ENCODE assay signal across 9 cellular contexts in the genomic region with DNA sequence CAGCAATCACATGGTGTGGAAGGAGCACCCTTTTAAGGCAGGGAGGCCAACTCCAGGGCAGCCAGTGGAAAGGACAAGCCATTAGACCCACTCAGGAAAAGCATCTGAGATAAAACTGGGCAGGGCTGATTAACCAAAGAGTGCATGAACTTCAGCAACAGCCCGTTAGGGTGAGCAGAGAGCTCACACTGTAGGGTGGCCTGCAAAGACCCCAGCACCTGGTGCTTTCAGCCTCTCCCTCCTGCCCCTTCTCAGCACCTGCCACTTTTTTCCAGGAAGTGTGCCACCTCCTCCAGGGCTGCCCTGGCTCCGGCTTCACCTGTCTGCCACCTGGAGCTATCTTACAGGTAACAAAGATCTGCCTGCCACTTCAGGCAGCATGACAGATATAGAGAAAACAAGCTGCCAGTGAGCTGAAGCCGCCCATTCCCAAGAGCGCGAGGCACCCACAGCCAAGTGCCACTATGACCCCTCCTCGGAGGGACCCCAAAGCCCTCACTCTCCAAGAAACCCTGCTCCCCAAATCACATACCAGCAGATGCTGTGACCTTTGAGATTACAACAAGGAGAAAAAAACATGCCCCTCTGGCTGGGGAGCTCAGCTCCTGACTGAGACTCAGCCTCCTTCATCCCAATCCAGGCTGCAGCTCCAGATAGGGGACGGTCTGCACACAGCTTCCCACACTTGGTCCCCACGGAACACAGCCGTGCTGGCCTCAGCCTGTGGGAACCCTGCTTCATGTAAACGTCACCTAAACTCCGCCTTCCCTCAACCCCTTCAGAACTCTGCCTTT.
DNase-seq lines count a peak whose midpoint lies in the region; ATAC-seq lines count a peak whose summit lies in the region.
"Had no signal": no experiment of that assay in that cellular context is flagged by ENCODE, and none has a peak within 500 bp of the region (broad histone marks: within the 10 kb centered on the region; RNA-seq: fewer than 3 reads in every experiment).

No MANE protein-coding gene starts in this region.

- H3K27ac ChIP-seq in temporal lobe (ENCODE audit: low read depth, low read length) = peak overlapping the region; percentile 73

- H3K9me3 Mint-ChIP-seq in dendritic cell treated with granulocyte-macrophage colony-stimulating factor and Interleukin-4, amounts not matched to agents 40 ng/mL and 50 ng/mL, for 4 days = no peaks in the 10 kb centered on the region

- DNase-seq in NCI-H748 (lab: John Stamatoyannopoulos, UW; ENCODE audit: unreplicated experiment) (peak; percentile 35), NCI-H748 treated with DMSO at 0.1 percent for 48 hours (lab: John Stamatoyannopoulos, UW) (no peak), NAMALWA (ENCODE audit: low spot score) (peak; percentile 35), cerebellum (ENCODE audit: low spot score) (no peak)
- DNase-seq in stimulated activated CD4-positive, alpha-beta T cell treated with anti-CD3 and anti-CD28 coated beads, Interleukin-2, amount 100 ng/mL, for 24 hours = no peak
- DNase-seq: NCI-H1694 treated with DMSO at 0.1 percent for 48 hours had no signal

- intact Hi-C loops in dendritic cell treated with granulocyte-macrophage colony-stimulating factor and Interleukin-4, amounts not matched to agents 40 ng/mL and 50 ng/mL, for 4 days (cut with micrococcal nuclease) = loop anchor here (10.0 kb wide), 3 partner anchors 115 to 1675 kb away; no protein-coding TSS in a partner anchor

- H3K27ac Mint-ChIP-seq in dendritic cell treated with granulocyte-macrophage colony-stimulating factor and Interleukin-4, amounts not matched to agents 40 ng/mL and 50 ng/mL, for 4 days = peak overlapping the region; percentile 95

- ATAC-seq in HG02970 (IDR thresholded peaks at IDR 0.05; ENCODE audit: low FRiP score, unreplicated experiment) = no peak

- H3K27me3 Mint-ChIP-seq in dendritic cell treated with granulocyte-macrophage colony-stimulating factor and Interleukin-4, amounts not matched to agents 40 ng/mL and 50 ng/mL, for 4 days = no peaks in the 10 kb centered on the region

- H3K4me1 Mint-ChIP-seq in dendritic cell treated with granulocyte-macrophage colony-stimulating factor and Interleukin-4, amounts not matched to agents 40 ng/mL and 50 ng/mL, for 4 days (ENCODE audit: low read depth) = peaks cover 95% of the 10 kb centered on the region

- peak overlapping the region; percentile 23 for H3K4me3 Mint-ChIP-seq in dendritic cell treated with granulocyte-macrophage colony-stimulating factor and Interleukin-4, amounts not matched to agents 40 ng/mL and 50 ng/mL, for 4 days

- peaks cover 86% of the 10 kb centered on the region for H3K36me3 Mint-ChIP-seq in dendritic cell treated with granulocyte-macrophage colony-stimulating factor and Interleukin-4, amounts not matched to agents 40 ng/mL and 50 ng/mL, for 4 days (ENCODE audit: low read depth)

Comparison
In these comparisons a context has a peak if more than half of its experiments do, and no peak if none do; other contexts are left out.
1. DNase-seq: peak in NCI-H748 (single experiment) and NAMALWA (single experiment); none in NCI-H748 treated with DMSO at 0.1 percent for 48 hours (single experiment), stimulated activated CD4-positive, alpha-beta T cell treated with anti-CD3 and anti-CD28 coated beads, Interleukin-2, amount 100 ng/mL, for 24 hours (0 of 2) and cerebellum (single experiment).